Comparison of ENCODE assay signal across 1 cellular context in the genomic region with DNA sequence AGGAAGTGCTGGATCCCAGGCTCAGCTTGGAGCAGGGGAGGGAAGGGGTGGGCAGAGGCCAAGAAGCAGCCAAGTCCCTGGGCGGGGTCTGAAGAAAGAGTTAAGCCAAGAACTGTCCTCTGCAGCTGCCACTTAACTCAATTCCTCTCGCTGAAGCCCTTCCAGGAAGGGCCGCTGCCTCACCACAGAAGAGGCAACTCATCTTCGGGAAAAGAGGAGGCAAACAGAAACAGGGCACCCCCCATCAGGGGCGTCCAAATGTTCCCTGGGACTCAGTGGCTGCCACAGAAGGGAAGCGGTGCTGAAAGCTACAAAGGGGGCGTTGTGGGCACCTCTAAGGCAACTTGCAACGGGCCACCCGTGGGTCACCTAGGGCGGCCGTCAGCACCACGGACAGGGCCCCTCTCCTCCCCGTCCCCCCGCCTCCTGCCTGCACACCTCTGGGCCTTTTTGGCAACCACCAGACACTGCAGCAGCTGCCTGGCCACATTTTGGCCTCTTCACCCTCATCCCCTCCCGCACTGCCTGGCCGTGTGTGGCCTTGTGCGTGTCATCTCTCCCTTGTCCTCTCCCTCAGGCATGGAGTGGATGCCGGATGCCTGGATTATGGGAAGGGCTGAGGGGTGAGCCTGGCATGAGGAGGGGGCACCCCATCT.
TF ChIP-seq lines count a peak whose summit lies in the region.

No MANE protein-coding gene starts in this region.

TF ChIP-seq in HepG2, 621 proteins besides CTCF, POLR2A, EP300 and RAD21 (continued from another document and continues in another):
- TF ChIP-seq MXI1 (IDR thresholded peaks at IDR 0.05; ENCODE audit: borderline replicate concordance, low read depth, low read length), result 0 out of 3 replicates have a peak, but pooled peaks have one; percentile 29
- no peak for TF ChIP-seq HNRNPLL (IDR thresholded peaks at IDR 0.05; ENCODE audit: low read depth, low read length, poor library complexity, severe bottlenecking)
- TF ChIP-seq DNMT1 (CRISPR knock-in tag; IDR thresholded peaks at IDR 0.05), result no peak
- peak; percentile 51; the same call in 1 of the 2 replicates for TF ChIP-seq TSC22D2 (CRISPR knock-in tag; IDR thresholded peaks at IDR 0.05; ENCODE audit: borderline replicate concordance)
- no peak for TF ChIP-seq NFIC (IDR thresholded peaks at IDR 0.05; ENCODE audit: low read length)
- no peak for TF ChIP-seq ZNF761 (CRISPR knock-in tag; conservative IDR thresholded peaks at IDR 0.05)
- no peak for TF ChIP-seq NR2F1 (CRISPR knock-in tag; IDR thresholded peaks at IDR 0.05)
- TF ChIP-seq, protein P1, sequence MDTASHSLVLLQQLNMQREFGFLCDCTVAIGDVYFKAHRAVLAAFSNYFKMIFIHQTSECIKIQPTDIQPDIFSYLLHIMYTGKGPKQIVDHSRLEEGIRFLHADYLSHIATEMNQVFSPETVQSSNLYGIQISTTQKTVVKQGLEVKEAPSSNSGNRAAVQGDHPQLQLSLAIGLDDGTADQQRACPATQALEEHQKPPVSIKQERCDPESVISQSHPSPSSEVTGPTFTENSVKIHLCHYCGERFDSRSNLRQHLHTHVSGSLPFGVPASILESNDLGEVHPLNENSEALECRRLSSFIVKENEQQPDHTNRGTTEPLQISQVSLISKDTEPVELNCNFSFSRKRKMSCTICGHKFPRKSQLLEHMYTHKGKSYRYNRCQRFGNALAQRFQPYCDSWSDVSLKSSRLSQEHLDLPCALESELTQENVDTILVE (CRISPR knock-in tag; IDR thresholded peaks at IDR 0.05), result 0 out of 2 replicates have a peak, but pooled peaks have one; percentile 29
- peak; percentile 74; the same call in 1 of the 2 replicates for TF ChIP-seq ZSCAN9 (CRISPR knock-in tag; IDR thresholded peaks at IDR 0.05; ENCODE audit: borderline replicate concordance)
- no peak for TF ChIP-seq CEBPB (IDR thresholded peaks at IDR 0.05; ENCODE audit: borderline replicate concordance, low read depth, low read length)
- TF ChIP-seq HOXA5 (CRISPR knock-in tag; IDR thresholded peaks at IDR 0.05), result 0 out of 2 replicates have a peak, but pooled peaks have one; percentile 45
- no peak for TF ChIP-seq ZNF441 (CRISPR knock-in tag; IDR thresholded peaks at IDR 0.05; ENCODE audit: borderline replicate concordance)
- TF ChIP-seq, protein P2, sequence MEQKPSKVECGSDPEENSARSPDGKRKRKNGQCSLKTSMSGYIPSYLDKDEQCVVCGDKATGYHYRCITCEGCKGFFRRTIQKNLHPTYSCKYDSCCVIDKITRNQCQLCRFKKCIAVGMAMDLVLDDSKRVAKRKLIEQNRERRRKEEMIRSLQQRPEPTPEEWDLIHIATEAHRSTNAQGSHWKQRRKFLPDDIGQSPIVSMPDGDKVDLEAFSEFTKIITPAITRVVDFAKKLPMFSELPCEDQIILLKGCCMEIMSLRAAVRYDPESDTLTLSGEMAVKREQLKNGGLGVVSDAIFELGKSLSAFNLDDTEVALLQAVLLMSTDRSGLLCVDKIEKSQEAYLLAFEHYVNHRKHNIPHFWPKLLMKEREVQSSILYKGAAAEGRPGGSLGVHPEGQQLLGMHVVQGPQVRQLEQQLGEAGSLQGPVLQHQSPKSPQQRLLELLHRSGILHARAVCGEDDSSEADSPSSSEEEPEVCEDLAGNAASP (CRISPR knock-in tag; IDR thresholded peaks at IDR 0.05; ENCODE audit: borderline replicate concordance), result peak; percentile 21; the same call in 1 of the 2 replicates
- peak; percentile 13; the same call in 1 of the 2 replicates for TF ChIP-seq ZBTB7A (CRISPR knock-in tag; IDR thresholded peaks at IDR 0.05)
- TF ChIP-seq SMC3 (IDR thresholded peaks at IDR 0.05; ENCODE audit: low read length), result no peak
- TF ChIP-seq, protein P3, sequence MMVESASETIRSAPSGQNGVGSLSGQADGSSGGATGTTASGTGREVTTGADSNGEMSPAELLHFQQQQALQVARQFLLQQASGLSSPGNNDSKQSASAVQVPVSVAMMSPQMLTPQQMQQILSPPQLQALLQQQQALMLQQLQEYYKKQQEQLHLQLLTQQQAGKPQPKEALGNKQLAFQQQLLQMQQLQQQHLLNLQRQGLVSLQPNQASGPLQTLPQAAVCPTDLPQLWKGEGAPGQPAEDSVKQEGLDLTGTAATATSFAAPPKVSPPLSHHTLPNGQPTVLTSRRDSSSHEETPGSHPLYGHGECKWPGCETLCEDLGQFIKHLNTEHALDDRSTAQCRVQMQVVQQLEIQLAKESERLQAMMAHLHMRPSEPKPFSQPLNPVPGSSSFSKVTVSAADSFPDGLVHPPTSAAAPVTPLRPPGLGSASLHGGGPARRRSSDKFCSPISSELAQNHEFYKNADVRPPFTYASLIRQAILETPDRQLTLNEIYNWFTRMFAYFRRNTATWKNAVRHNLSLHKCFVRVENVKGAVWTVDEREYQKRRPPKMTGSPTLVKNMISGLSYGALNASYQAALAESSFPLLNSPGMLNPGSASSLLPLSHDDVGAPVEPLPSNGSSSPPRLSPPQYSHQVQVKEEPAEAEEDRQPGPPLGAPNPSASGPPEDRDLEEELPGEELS (CRISPR knock-in tag; IDR thresholded peaks at IDR 0.05), result no peak
- TF ChIP-seq, protein P4, sequence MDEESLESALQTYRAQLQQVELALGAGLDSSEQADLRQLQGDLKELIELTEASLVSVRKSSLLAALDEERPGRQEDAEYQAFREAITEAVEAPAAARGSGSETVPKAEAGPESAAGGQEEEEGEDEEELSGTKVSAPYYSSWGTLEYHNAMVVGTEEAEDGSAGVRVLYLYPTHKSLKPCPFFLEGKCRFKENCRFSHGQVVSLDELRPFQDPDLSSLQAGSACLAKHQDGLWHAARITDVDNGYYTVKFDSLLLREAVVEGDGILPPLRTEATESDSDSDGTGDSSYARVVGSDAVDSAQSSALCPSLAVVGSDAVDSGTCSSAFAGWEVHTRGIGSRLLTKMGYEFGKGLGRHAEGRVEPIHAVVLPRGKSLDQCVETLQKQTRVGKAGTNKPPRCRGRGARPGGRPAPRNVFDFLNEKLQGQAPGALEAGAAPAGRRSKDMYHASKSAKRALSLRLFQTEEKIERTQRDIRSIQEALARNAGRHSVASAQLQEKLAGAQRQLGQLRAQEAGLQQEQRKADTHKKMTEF (CRISPR knock-in tag; IDR thresholded peaks at IDR 0.05), result peak; percentile 42; the same call in 1 of the 2 replicates
- TF ChIP-seq ZFP37 (CRISPR knock-in tag; IDR thresholded peaks at IDR 0.05; ENCODE audit: borderline replicate concordance), result no peak
- TF ChIP-seq, protein P5, sequence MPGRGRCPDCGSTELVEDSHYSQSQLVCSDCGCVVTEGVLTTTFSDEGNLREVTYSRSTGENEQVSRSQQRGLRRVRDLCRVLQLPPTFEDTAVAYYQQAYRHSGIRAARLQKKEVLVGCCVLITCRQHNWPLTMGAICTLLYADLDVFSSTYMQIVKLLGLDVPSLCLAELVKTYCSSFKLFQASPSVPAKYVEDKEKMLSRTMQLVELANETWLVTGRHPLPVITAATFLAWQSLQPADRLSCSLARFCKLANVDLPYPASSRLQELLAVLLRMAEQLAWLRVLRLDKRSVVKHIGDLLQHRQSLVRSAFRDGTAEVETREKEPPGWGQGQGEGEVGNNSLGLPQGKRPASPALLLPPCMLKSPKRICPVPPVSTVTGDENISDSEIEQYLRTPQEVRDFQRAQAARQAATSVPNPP (CRISPR knock-in tag; IDR thresholded peaks at IDR 0.05), result no peak
- no peak for TF ChIP-seq ZNF253 (CRISPR knock-in tag; IDR thresholded peaks at IDR 0.05; ENCODE audit: borderline replicate concordance)
- 0 out of 2 replicates have a peak, but pooled peaks have one; percentile 49 for TF ChIP-seq ZNF451 (CRISPR knock-in tag; IDR thresholded peaks at IDR 0.05)
- no peak for TF ChIP-seq SMARCC2 (IDR thresholded peaks at IDR 0.05)
- TF ChIP-seq, protein P6, sequence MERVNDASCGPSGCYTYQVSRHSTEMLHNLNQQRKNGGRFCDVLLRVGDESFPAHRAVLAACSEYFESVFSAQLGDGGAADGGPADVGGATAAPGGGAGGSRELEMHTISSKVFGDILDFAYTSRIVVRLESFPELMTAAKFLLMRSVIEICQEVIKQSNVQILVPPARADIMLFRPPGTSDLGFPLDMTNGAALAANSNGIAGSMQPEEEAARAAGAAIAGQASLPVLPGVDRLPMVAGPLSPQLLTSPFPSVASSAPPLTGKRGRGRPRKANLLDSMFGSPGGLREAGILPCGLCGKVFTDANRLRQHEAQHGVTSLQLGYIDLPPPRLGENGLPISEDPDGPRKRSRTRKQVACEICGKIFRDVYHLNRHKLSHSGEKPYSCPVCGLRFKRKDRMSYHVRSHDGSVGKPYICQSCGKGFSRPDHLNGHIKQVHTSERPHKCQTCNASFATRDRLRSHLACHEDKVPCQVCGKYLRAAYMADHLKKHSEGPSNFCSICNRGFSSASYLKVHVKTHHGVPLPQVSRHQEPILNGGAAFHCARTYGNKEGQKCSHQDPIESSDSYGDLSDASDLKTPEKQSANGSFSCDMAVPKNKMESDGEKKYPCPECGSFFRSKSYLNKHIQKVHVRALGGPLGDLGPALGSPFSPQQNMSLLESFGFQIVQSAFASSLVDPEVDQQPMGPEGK (CRISPR knock-in tag; IDR thresholded peaks at IDR 0.05), result peak; percentile 49
- TF ChIP-seq KLF6 (CRISPR knock-in tag; IDR thresholded peaks at IDR 0.05), result 0 out of 2 replicates have a peak, but pooled peaks have one; percentile 63
- TF ChIP-seq, protein P7, sequence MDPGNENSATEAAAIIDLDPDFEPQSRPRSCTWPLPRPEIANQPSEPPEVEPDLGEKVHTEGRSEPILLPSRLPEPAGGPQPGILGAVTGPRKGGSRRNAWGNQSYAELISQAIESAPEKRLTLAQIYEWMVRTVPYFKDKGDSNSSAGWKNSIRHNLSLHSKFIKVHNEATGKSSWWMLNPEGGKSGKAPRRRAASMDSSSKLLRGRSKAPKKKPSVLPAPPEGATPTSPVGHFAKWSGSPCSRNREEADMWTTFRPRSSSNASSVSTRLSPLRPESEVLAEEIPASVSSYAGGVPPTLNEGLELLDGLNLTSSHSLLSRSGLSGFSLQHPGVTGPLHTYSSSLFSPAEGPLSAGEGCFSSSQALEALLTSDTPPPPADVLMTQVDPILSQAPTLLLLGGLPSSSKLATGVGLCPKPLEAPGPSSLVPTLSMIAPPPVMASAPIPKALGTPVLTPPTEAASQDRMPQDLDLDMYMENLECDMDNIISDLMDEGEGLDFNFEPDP (CRISPR knock-in tag; conservative IDR thresholded peaks at IDR 0.05), result 0 out of 2 replicates have a peak, but pooled peaks have one; percentile 94
- TF ChIP-seq RXRB (CRISPR knock-in tag; IDR thresholded peaks at IDR 0.05; ENCODE audit: borderline replicate concordance), result 0 out of 2 replicates have a peak, but pooled peaks have one; percentile 30
- TF ChIP-seq MIER2 (CRISPR knock-in tag; IDR thresholded peaks at IDR 0.05), result peak; percentile 97
- TF ChIP-seq ZNF616 (CRISPR knock-in tag; IDR thresholded peaks at IDR 0.05; ENCODE audit: low read depth), result no peak
- TF ChIP-seq FOXK1 (CRISPR knock-in tag; IDR thresholded peaks at IDR 0.05; ENCODE audit: borderline replicate concordance, low read depth), result peak; percentile 41; the same call in 1 of the 2 replicates
- TF ChIP-seq, protein P8, sequence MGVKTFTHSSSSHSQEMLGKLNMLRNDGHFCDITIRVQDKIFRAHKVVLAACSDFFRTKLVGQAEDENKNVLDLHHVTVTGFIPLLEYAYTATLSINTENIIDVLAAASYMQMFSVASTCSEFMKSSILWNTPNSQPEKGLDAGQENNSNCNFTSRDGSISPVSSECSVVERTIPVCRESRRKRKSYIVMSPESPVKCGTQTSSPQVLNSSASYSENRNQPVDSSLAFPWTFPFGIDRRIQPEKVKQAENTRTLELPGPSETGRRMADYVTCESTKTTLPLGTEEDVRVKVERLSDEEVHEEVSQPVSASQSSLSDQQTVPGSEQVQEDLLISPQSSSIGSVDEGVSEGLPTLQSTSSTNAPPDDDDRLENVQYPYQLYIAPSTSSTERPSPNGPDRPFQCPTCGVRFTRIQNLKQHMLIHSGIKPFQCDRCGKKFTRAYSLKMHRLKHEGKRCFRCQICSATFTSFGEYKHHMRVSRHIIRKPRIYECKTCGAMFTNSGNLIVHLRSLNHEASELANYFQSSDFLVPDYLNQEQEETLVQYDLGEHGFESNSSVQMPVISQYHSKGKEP (CRISPR knock-in tag; IDR thresholded peaks at IDR 0.05), result peak; percentile 54; the same call in 1 of the 2 replicates
- no peak for TF ChIP-seq KDM5A (IDR thresholded peaks at IDR 0.05; ENCODE audit: borderline replicate concordance, low read length)
- TF ChIP-seq ZNF891 (CRISPR knock-in tag; IDR thresholded peaks at IDR 0.05), result no peak
- TF ChIP-seq, protein P9, sequence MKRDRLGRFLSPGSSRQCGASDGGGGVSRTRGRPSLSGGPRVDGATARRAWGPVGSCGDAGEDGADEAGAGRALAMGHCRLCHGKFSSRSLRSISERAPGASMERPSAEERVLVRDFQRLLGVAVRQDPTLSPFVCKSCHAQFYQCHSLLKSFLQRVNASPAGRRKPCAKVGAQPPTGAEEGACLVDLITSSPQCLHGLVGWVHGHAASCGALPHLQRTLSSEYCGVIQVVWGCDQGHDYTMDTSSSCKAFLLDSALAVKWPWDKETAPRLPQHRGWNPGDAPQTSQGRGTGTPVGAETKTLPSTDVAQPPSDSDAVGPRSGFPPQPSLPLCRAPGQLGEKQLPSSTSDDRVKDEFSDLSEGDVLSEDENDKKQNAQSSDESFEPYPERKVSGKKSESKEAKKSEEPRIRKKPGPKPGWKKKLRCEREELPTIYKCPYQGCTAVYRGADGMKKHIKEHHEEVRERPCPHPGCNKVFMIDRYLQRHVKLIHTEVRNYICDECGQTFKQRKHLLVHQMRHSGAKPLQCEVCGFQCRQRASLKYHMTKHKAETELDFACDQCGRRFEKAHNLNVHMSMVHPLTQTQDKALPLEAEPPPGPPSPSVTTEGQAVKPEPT (CRISPR knock-in tag; IDR thresholded peaks at IDR 0.05; ENCODE audit: low read depth), result no peak
- no peak for TF ChIP-seq AHR (CRISPR knock-in tag; IDR thresholded peaks at IDR 0.05)
- 0 out of 2 replicates have a peak, but pooled peaks have one; percentile 20 for TF ChIP-seq GATAD2A (CRISPR knock-in tag; IDR thresholded peaks at IDR 0.05)
- TF ChIP-seq HNRNPL (IDR thresholded peaks at IDR 0.05; ENCODE audit: low read depth, low read length), result 0 out of 2 replicates have a peak, but pooled peaks have one; percentile 37
- TF ChIP-seq, protein P10, sequence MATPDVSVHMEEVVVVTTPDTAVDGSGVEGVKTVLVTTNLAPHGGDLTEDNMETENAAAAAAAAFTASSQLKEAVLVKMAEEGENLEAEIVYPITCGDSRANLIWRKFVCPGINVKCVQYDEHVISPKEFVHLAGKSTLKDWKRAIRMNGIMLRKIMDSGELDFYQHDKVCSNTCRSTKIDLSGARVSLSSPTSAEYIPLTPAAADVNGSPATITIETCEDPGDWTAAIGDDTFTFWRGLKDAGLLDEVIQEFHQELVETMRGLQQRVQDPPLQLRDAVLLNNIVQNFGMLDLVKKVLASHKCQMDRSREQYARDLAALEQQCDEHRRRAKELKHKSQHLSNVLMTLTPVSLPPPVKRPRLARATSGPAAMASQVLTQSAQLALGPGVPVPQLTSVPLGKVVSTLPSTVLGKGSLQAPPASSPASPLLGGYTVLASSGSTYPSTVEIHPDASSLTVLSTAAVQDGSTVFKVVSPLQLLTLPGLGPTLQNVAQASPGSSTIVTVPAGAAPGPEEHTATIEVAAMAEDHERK (CRISPR knock-in tag; IDR thresholded peaks at IDR 0.05; ENCODE audit: low read depth), result no peak
- 0 out of 2 replicates have a peak, but pooled peaks have one; percentile 38 for TF ChIP-seq NFKBIZ (CRISPR knock-in tag; IDR thresholded peaks at IDR 0.05)
- TF ChIP-seq ETV6 (CRISPR knock-in tag; conservative IDR thresholded peaks at IDR 0.05), result 0 out of 2 replicates have a peak, but pooled peaks have one; percentile 50
- 0 out of 2 replicates have a peak, but pooled peaks have one; percentile 59 for TF ChIP-seq SAFB2 (CRISPR knock-in tag; IDR thresholded peaks at IDR 0.05; ENCODE audit: borderline replicate concordance, low read depth)
- peak; percentile 27; the same call in 1 of the 2 replicates for TF ChIP-seq FOSL2 (CRISPR knock-in tag; IDR thresholded peaks at IDR 0.05)
- peak; percentile 87 for TF ChIP-seq WIZ (CRISPR knock-in tag; IDR thresholded peaks at IDR 0.05)
- TF ChIP-seq ZNF879 (CRISPR knock-in tag; IDR thresholded peaks at IDR 0.05), result 0 out of 2 replicates have a peak, but pooled peaks have one; percentile 42
- no peak for TF ChIP-seq ZNF670 (CRISPR knock-in tag; IDR thresholded peaks at IDR 0.05; ENCODE audit: borderline replicate concordance)
